Comparison of ENCODE assay signal across 21 cellular contexts in the genomic region with DNA sequence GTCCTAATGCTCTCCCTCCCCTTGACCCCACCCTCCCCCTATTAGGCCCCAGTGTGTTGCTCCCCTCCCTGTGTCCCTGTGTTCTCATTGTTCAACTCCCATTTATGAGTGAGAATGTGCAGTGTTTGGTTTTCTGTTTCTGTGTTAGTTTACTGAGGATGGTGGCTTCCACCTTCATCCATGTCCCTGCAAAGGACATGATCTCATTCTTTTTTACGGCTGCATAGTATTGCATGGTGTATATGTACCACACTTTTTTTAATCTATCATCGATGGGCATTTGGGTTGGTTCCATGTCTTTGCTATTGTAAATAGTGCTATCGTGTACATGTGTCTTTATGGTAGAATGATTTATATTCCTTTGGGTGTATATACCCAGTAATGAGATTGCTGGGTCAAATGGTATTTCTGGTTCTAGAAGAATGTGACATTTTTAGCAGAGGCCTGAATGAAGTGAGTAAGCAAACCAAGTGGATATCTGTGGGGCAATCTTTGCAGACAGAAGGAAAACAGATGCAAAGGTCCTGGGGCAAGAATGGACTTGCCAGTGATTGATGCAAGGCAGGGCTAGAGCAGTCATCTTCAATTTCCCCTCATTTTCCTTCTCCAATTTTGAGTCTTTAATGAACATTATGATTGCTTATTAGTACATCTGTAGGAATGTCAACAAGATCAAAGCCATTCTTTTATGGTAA. TPM values are rescaled to one million over a fixed set of nuclear protein-coding genes. Genes with fewer than 3 reads are reported as not detected.
DNase-seq lines count a peak whose midpoint lies in the region; ATAC-seq and TF ChIP-seq lines count a peak whose summit lies in the region.
"Had no signal": no experiment of that assay in that cellular context is flagged by ENCODE, and none has a peak within 500 bp of the region (broad histone marks: within the 10 kb centered on the region; RNA-seq: fewer than 3 reads in every experiment).

No MANE protein-coding gene starts in this region.

- no peak overlapping the region for H3K4ac ChIP-seq in trophoblast cell (ENCODE audit: low read depth, low read length)

- H2BK120ac ChIP-seq in trophoblast cell (ENCODE audit: insufficient read depth, low read length, poor library complexity) = no peak overlapping the region

- no peak overlapping the region for H2BK12ac ChIP-seq in trophoblast cell (ENCODE audit: low read length)

- no peak overlapping the region for H4K12ac ChIP-seq in trophoblast cell (ENCODE audit: low read depth, low read length)

- H2AFZ ChIP-seq in trophoblast cell (ENCODE audit: insufficient read depth, low read length, poor library complexity) = no peak overlapping the region

- peaks cover 3% of the 10 kb centered on the region for H3K79me1 ChIP-seq in trophoblast cell (ENCODE audit: low read length)

- H2AK5ac ChIP-seq in trophoblast cell (ENCODE audit: low read length) = no peak overlapping the region

- no peak overlapping the region for H3K4me3 ChIP-seq in trophoblast cell (ENCODE audit: low read depth, low read length)
- H3K4me3 ChIP-seq in upper lobe of left lung = no peak overlapping the region
- H3K4me3 ChIP-seq: MG63, right atrium auricular region had no signal

- no peak overlapping the region for H3K23ac ChIP-seq in trophoblast cell (ENCODE audit: low read length)

- H4K8ac ChIP-seq in trophoblast cell (ENCODE audit: low read depth, low read length) = no peak overlapping the region

- H3K9me3 ChIP-seq in trophoblast cell (ENCODE audit: insufficient read depth, low read depth, low read length) = no peaks in the 10 kb centered on the region
- no peaks in the 10 kb centered on the region for H3K9me3 ChIP-seq in upper lobe of left lung
- H3K9me3 ChIP-seq: MG63, right atrium auricular region had no signal

- no peak overlapping the region for H3K9ac ChIP-seq in trophoblast cell (ENCODE audit: low read length)

- H2BK5ac ChIP-seq in trophoblast cell (ENCODE audit: low read depth, low read length, poor library complexity) = no peak overlapping the region

- no peaks in the 10 kb centered on the region for H3K36me3 ChIP-seq in trophoblast cell (ENCODE audit: control insufficient read depth in 1 of 2, insufficient read depth in 2 of 2, low read length in 2 of 2)
- peaks cover 0 to 5% (median 0%) of the 10 kb centered on the region in 4 donors for H3K36me3 ChIP-seq in upper lobe of left lung
- H3K36me3 ChIP-seq: right atrium auricular region had no signal

- no peak for TF ChIP-seq CTCF in RWPE1 (conservative IDR thresholded peaks at IDR 0.05; ENCODE audit: low read depth)
- TF ChIP-seq CTCF in GM13976 (IDR thresholded peaks at IDR 0.05; ENCODE audit: borderline replicate concordance, control extremely low read depth, extremely low read depth, insufficient read depth, missing control alignments) = no peak
- no peak for TF ChIP-seq CTCF in upper lobe of left lung (IDR thresholded peaks at IDR 0.05)

- DNase-seq in DMS 273 (lab: John Stamatoyannopoulos, UW; ENCODE audit: unreplicated experiment) (peak; percentile 29), DMS 273 treated with DMSO at 0.1 percent for 48 hours (lab: John Stamatoyannopoulos, UW) (no peak), RWPE1 (ENCODE audit: low spot score) (peak; percentile 75), fibroblast of gingiva (ENCODE audit: low read depth) (peak; percentile 35), trophoblast cell (peak; percentile 78 to 87), GM13976 (ENCODE audit: low spot score) (no peak), upper lobe of left lung (no peak)
- DNase-seq in activated CD4-positive, alpha-beta T cell treated with anti-CD3 and anti-CD28 coated beads, Interleukin-2, amount 50 U/mL, for 4 hours = no peak
- DNase-seq: activated CD4-positive, CD25-positive, alpha-beta regulatory T cell treated with anti-CD3 and anti-CD28 coated beads, Interleukin-2, amount 50 U/mL, for 72 hours; activated CD8-positive, alpha-beta memory T cell treated with anti-CD3 and anti-CD28 coated beads, Interleukin-2, amount 50 U/mL, for 4 hours; activated gamma-delta T cell treated with Interleukin-2 at 50 U/mL for 16 hours; anterior cingulate cortex; DMS79 treated with DMSO at 0.1 percent for 48 hours; hippocampal formation; left colon; MG63; NCI-H187; NCI-H524 had no signal

- WGBS in trophoblast cell (ENCODE audit: extremely low coverage, insufficient coverage, insufficient read length) = no CpG with 5 or more reads among the region's 3 CpGs
- WGBS in upper lobe of left lung, 2 donors = 88 to 96% methylated on average over 3 of the region's 3 CpGs

- TF ChIP-seq EP300 in upper lobe of left lung (IDR thresholded peaks at IDR 0.05) = no peak

- CTCF ChIA-PET in RWPE1 (lab: Yijun Ruan, JAX) = no interaction called here

- no peak overlapping the region for H3K14ac ChIP-seq in trophoblast cell (ENCODE audit: low read length)

- no peak overlapping the region for H4K91ac ChIP-seq in trophoblast cell (ENCODE audit: low read depth, low read length)

- H3K27me3 ChIP-seq in trophoblast cell (ENCODE audit: insufficient read depth, low read length) = no peaks in the 10 kb centered on the region
- H3K27me3 ChIP-seq in upper lobe of left lung = no peaks in the 10 kb centered on the region
- H3K27me3 ChIP-seq: MG63, right atrium auricular region had no signal

- POLR2A ChIA-PET in RWPE1 (lab: Yijun Ruan, JAX; ENCODE audit: low non-redundant PET) = no interaction called here

- TF ChIP-seq POLR2A in upper lobe of left lung (IDR thresholded peaks at IDR 0.05) = no peak

- peaks cover 9 to 13% of the 10 kb centered on the region in 2 experiments for H3K4me1 ChIP-seq in trophoblast cell (ENCODE audit: control insufficient read depth in 1 of 2, insufficient read depth in 2 of 2, low read length in 2 of 2)
- peaks cover 9 to 13% (median 12%) of the 10 kb centered on the region in 4 donors for H3K4me1 ChIP-seq in upper lobe of left lung

- H3K27ac ChIP-seq in RWPE1 = no peak overlapping the region
- H3K27ac ChIP-seq in trophoblast cell (ENCODE audit: low read depth, low read length) = peak overlapping the region; percentile 71
- H3K27ac ChIP-seq in upper lobe of left lung = no peak overlapping the region
- H3K27ac ChIP-seq: 22Rv1, right atrium auricular region had no signal

- no peak overlapping the region for H3K4me2 ChIP-seq in trophoblast cell (ENCODE audit: low read length)

- ATAC-seq in upper lobe of left lung (ENCODE audit: low FRiP score in 2 of 2) = no peak
- ATAC-seq: esophagus mucosa, left colon had no signal

- H3K79me2 ChIP-seq in trophoblast cell (ENCODE audit: control insufficient read depth, insufficient read depth, low read length, poor library complexity) = no peaks in the 10 kb centered on the region

- H3K18ac ChIP-seq in trophoblast cell (ENCODE audit: low read length) = no peak overlapping the region

- in situ Hi-C loops in GM13976 (cut with MboI; ENCODE audit: low sequenced_read_pairs, unreplicated experiment) = no loop called here

RNA-seq across cellular contexts. Expression of a gene that starts 50.2 kb away (rescaled TPM):
- 43.2 and 44.4 TPM in 2 replicates for polyA plus RNA-seq in trophoblast cell (2013)
- total RNA-seq in upper lobe of left lung = 10 to 100 TPM; 24.5 to 83.8 (median 42.8) TPM

Comparison
In these comparisons a context has a peak if more than half of its experiments do, and no peak if none do; other contexts are left out.
1. DNase-seq: peak in DMS 273 (single experiment), RWPE1 (single experiment), fibroblast of gingiva (single experiment) and trophoblast cell (2 of 2); none in DMS 273 treated with DMSO at 0.1 percent for 48 hours (single experiment), GM13976 (single experiment), upper lobe of left lung (0 of 2) and activated CD4-positive, alpha-beta T cell treated with anti-CD3 and anti-CD28 coated beads, Interleukin-2, amount 50 U/mL, for 4 hours (0 of 2).